2 cellular contexts compared by ENCODE assay signal in genomic region chr4:113947484-113947883, GRCh38.
TF ChIP-seq lines count a peak whose summit lies in the region.

No MANE protein-coding gene starts in this region.

TF ChIP-seq in HepG2, 621 proteins besides CTCF, POLR2A, EP300 and RAD21:
- TF ChIP-seq, protein P1, sequence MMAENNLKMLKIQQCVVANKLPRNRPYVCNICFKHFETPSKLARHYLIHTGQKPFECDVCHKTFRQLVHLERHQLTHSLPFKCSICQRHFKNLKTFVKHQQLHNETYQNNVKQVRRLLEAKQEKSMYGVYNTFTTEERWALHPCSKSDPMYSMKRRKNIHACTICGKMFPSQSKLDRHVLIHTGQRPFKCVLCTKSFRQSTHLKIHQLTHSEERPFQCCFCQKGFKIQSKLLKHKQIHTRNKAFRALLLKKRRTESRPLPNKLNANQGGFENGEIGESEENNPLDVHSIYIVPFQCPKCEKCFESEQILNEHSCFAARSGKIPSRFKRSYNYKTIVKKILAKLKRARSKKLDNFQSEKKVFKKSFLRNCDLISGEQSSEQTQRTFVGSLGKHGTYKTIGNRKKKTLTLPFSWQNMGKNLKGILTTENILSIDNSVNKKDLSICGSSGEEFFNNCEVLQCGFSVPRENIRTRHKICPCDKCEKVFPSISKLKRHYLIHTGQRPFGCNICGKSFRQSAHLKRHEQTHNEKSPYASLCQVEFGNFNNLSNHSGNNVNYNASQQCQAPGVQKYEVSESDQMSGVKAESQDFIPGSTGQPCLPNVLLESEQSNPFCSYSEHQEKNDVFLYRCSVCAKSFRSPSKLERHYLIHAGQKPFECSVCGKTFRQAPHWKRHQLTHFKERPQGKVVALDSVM (CRISPR knock-in tag; IDR thresholded peaks at IDR 0.05): no peak
- TF ChIP-seq ZNF629 (CRISPR knock-in tag; conservative IDR thresholded peaks at IDR 0.05) (no peak), HNRNPK (IDR thresholded peaks at IDR 0.05; ENCODE audit: low read depth, low read length, poor library complexity, severe bottlenecking) (peak; percentile 78), KDM1A (CRISPR knock-in tag; IDR thresholded peaks at IDR 0.05) (no peak), YEATS4 (CRISPR knock-in tag; IDR thresholded peaks at IDR 0.05; ENCODE audit: borderline replicate concordance) (no peak)
- TF ChIP-seq, protein P2, sequence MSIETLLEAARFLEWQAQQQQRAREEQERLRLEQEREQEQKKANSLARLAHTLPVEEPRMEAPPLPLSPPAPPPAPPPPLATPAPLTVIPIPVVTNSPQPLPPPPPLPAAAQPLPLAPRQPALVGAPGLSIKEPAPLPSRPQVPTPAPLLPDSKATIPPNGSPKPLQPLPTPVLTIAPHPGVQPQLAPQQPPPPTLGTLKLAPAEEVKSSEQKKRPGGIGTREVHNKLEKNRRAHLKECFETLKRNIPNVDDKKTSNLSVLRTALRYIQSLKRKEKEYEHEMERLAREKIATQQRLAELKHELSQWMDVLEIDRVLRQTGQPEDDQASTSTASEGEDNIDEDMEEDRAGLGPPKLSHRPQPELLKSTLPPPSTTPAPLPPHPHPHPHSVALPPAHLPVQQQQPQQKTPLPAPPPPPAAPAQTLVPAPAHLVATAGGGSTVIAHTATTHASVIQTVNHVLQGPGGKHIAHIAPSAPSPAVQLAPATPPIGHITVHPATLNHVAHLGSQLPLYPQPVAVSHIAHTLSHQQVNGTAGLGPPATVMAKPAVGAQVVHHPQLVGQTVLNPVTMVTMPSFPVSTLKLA (IDR thresholded peaks at IDR 0.05): no peak
- TF ChIP-seq, protein P3, sequence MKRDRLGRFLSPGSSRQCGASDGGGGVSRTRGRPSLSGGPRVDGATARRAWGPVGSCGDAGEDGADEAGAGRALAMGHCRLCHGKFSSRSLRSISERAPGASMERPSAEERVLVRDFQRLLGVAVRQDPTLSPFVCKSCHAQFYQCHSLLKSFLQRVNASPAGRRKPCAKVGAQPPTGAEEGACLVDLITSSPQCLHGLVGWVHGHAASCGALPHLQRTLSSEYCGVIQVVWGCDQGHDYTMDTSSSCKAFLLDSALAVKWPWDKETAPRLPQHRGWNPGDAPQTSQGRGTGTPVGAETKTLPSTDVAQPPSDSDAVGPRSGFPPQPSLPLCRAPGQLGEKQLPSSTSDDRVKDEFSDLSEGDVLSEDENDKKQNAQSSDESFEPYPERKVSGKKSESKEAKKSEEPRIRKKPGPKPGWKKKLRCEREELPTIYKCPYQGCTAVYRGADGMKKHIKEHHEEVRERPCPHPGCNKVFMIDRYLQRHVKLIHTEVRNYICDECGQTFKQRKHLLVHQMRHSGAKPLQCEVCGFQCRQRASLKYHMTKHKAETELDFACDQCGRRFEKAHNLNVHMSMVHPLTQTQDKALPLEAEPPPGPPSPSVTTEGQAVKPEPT (CRISPR knock-in tag; IDR thresholded peaks at IDR 0.05; ENCODE audit: low read depth): no peak

TF ChIP-seq in K562, 482 proteins besides CTCF, POLR2A, EP300 and RAD21:
- TF ChIP-seq E2F4 (CRISPR knock-in tag; IDR thresholded peaks at IDR 0.05; ENCODE audit: low read depth) (no peak), PCBP2 (IDR thresholded peaks at IDR 0.05; ENCODE audit: low read depth, low read length, poor library complexity, severe bottlenecking) (peak; percentile 75)
